ENCODE assay signal across 24 cellular contexts in the genomic region with DNA sequence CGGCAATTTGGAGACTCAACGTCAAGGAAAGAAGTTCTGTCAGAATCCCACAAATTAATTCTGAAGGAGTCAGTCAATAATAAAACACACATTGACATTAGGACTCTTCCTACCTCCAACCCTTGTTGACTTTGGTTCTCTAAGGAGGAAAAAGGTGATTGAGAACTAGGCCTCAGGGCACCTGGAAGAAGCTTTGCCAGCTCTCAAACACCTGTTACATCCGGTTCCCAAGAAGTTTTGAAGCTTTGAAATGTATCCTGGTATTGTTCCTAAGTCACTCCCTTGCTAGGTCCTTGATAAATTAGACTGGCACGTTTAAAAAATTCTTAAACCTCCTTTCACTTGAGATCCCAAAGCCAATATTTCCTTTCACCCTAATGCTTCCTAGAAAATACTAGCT. TPM values are rescaled to one million over a fixed set of nuclear protein-coding genes. Genes with fewer than 3 reads are reported as not detected.
"Had no signal": no experiment of that assay in that cellular context is flagged by ENCODE, and none has a peak within 500 bp of the region (broad histone marks: within the 10 kb centered on the region; RNA-seq: fewer than 3 reads in every experiment).

No MANE protein-coding gene starts in this region.

- H3K9me3 ChIP-seq: left lung, lower lobe of right lung, ovary, right atrium auricular region, right lobe of liver, stomach, testis, thyroid gland, transverse colon, upper lobe of right lung had no signal

- H3K4me2 ChIP-seq: smooth muscle cell had no signal

- H3K9me3 Mint-ChIP-seq: immature natural killer cell; naive thymus-derived CD8-positive, alpha-beta T cell; stimulated activated naive B cell treated with anti-CD40 and anti-IgM and Interleukin-4, amounts not matched to agents 10 μg/mL and 1 μg/mL and 100 μg/mL, for 72 hours had no signal

- H3K4me1 ChIP-seq: left lung, lower lobe of right lung, right atrium auricular region, right lobe of liver, testis, thyroid gland, upper lobe of right lung had no signal

- H3K4me3 Mint-ChIP-seq: immature natural killer cell; naive thymus-derived CD8-positive, alpha-beta T cell; nephron progenitor cell; stimulated activated naive B cell treated with anti-CD40 and anti-IgM and Interleukin-4, amounts not matched to agents 10 μg/mL and 1 μg/mL and 100 μg/mL, for 72 hours had no signal

- H3K4me1 Mint-ChIP-seq: immature natural killer cell; naive thymus-derived CD8-positive, alpha-beta T cell; stimulated activated naive B cell treated with anti-CD40 and anti-IgM and Interleukin-4, amounts not matched to agents 10 μg/mL and 1 μg/mL and 100 μg/mL, for 72 hours had no signal

- H3K36me3 Mint-ChIP-seq: immature natural killer cell; naive thymus-derived CD8-positive, alpha-beta T cell; stimulated activated naive B cell treated with anti-CD40 and anti-IgM and Interleukin-4, amounts not matched to agents 10 μg/mL and 1 μg/mL and 100 μg/mL, for 72 hours had no signal

- H3K27ac ChIP-seq: left lung, lower lobe of right lung, ovary, right atrium auricular region, right lobe of liver, stomach, testis, thyroid gland, transverse colon, upper lobe of right lung had no signal

- DNase-seq: hypothalamus; immature natural killer cell; left colon; left lung; lower lobe of right lung; mammary epithelial cell; mesenchymal stem cell; naive thymus-derived CD8-positive, alpha-beta T cell; nephron progenitor cell; ovary; right lobe of liver; stimulated activated CD4-positive, alpha-beta T cell treated with anti-CD3 and anti-CD28 coated beads, Interleukin-1b, Interleukin-23, amount 100 ng/mL, for 48 hours; stimulated activated CD4-positive, alpha-beta T cell treated with anti-CD3 and anti-CD28 coated beads, Interleukin-2, amount 100 ng/mL, for 48 hours; stimulated activated naive B cell treated with anti-CD40 and anti-IgM and Interleukin-4, amounts not matched to agents 10 μg/mL and 1 μg/mL and 100 μg/mL, for 72 hours; stimulated activated naive CD8-positive, alpha-beta T cell treated with anti-CD3 and anti-CD28 coated beads, Interleukin-15, Interleukin-2, amounts not matched to agents 100 U/mL and 50 U/mL, for 24 hours; stomach; testis; thyroid gland; transverse colon; upper lobe of right lung had no signal

- ATAC-seq: left colon; left lung; lower lobe of right lung; naive thymus-derived CD8-positive, alpha-beta T cell; right lobe of liver; stimulated activated naive B cell treated with anti-CD40 and anti-IgM and Interleukin-4, amounts not matched to agents 10 μg/mL and 1 μg/mL and 100 μg/mL, for 72 hours; stimulated activated naive CD8-positive, alpha-beta T cell treated with anti-CD3 and anti-CD28 coated beads, Interleukin-15, Interleukin-2, amounts not matched to agents 100 U/mL and 50 U/mL, for 24 hours; upper lobe of right lung had no signal

- H3K36me3 ChIP-seq: left lung, lower lobe of right lung, ovary, right atrium auricular region, right lobe of liver, stomach, thyroid gland, transverse colon, upper lobe of right lung had no signal

- H3K27ac Mint-ChIP-seq: immature natural killer cell; naive thymus-derived CD8-positive, alpha-beta T cell; nephron progenitor cell; progenitor cell of endocrine pancreas; stimulated activated naive B cell treated with anti-CD40 and anti-IgM and Interleukin-4, amounts not matched to agents 10 μg/mL and 1 μg/mL and 100 μg/mL, for 72 hours had no signal

- H3K27me3 ChIP-seq: ovary, right atrium auricular region, testis, thyroid gland, upper lobe of right lung had no signal

- H3K27me3 Mint-ChIP-seq: progenitor cell of endocrine pancreas had no signal

- H3K4me3 ChIP-seq: left lung, lower lobe of right lung, ovary, right atrium auricular region, right lobe of liver, smooth muscle cell, stomach, testis, thyroid gland, transverse colon, upper lobe of right lung had no signal

RNA-seq across cellular contexts. Expression of gene CCDC160, which starts 1.7 kb away (rescaled TPM):
- total RNA-seq: left colon; naive thymus-derived CD8-positive, alpha-beta T cell; pulmonary artery endothelial cell; right atrium auricular region; right lobe of liver; upper lobe of right lung had no signal
